Comparison of ENCODE assay signal across 13 cellular contexts in genomic region chr18:76654536-76654935, GRCh38.
"Had no signal": no experiment of that assay in that cellular context is flagged by ENCODE, and none has a peak within 500 bp of the region (broad histone marks: within the 10 kb centered on the region; RNA-seq: fewer than 3 reads in every experiment).

No MANE protein-coding gene starts in this region.

- H3K27ac Mint-ChIP-seq: effector memory CD8-positive, alpha-beta T cell had no signal

- H3K9me3 Mint-ChIP-seq: effector memory CD8-positive, alpha-beta T cell; neural crest cell had no signal

- DNase-seq: activated CD4-positive, alpha-beta T cell treated with anti-CD3 and anti-CD28 coated beads for 1 hour; activated CD4-positive, alpha-beta T cell treated with anti-CD3 and anti-CD28 coated beads, Interleukin-2, amount 50 U/mL, for 4 hours; activated naive CD4-positive, alpha-beta T cell; activated T-cell treated with anti-CD3 and anti-CD28 coated beads for 4 hours; dermis blood vessel endothelial cell; effector memory CD8-positive, alpha-beta T cell; islet precursor cell; midbrain; right cardiac atrium; stimulated activated CD4-positive, alpha-beta T cell treated with anti-CD3 and anti-CD28 coated beads, Interleukin-4, amount 100 ng/mL, for 24 hours; stimulated activated naive CD4-positive, alpha-beta T cell; tibial artery had no signal

- H3K4me3 Mint-ChIP-seq: effector memory CD8-positive, alpha-beta T cell; neural crest cell had no signal

- ATAC-seq: effector memory CD8-positive, alpha-beta T cell; right cardiac atrium had no signal
